ENCODE assay signal across 14 cellular contexts in the genomic region with DNA sequence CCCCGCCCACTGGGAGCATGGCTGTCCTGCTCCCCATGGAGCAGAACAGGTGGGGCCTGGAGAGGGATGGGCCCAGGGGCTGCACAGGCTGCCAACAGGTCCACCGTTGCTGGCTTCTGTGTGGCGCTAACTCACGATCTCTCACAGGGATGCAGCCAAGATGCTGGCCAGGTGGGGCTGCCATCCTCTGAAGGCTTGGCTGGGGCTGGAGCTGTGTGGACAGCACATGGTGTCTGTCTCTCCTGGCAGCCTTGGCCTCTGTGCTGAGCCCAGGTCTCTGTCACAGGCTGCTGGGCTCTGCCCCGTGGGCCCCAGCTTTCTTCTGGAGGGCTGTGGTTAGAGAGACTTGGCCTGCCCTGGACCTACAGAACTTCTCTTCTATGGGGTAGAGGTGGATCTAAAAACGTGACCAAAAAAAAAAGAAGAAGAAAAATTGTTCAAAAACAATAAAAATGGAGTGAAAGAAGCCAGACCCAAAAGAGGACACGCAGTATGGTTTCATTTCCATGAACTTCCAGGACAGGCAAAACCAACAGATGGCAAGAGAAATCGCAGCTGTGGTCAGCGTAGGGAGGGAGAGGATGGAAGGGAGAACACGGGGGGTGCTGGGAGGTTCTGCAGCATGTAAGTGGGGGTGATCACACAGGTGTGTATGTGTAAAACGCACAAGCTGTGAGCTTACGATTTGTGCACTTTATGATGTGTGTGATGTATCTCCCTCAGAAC. TPM values are rescaled to one million over a fixed set of nuclear protein-coding genes. Genes with fewer than 3 reads are reported as not detected.
DNase-seq lines count a peak whose midpoint lies in the region; ATAC-seq and TF ChIP-seq lines count a peak whose summit lies in the region.
"Had no signal": no experiment of that assay in that cellular context is flagged by ENCODE, and none has a peak within 500 bp of the region (broad histone marks: within the 10 kb centered on the region; RNA-seq: fewer than 3 reads in every experiment).

No MANE protein-coding gene starts in this region.

- H3K4me1 ChIP-seq in BLaER1: peaks cover 89% of the 10 kb centered on the region
- peaks cover 37% of the 10 kb centered on the region for H3K4me1 ChIP-seq in CD8-positive, alpha-beta T cell (ENCODE audit: insufficient read depth, low read length)
- H3K4me1 ChIP-seq in gastrocnemius medialis: no peaks in the 10 kb centered on the region
- H3K4me1 ChIP-seq: SJCRH30 had no signal

- no peaks in the 10 kb centered on the region for H3K27me3 Mint-ChIP-seq in CD8-positive, alpha-beta T cell (ENCODE audit: low read depth)
- H3K27me3 Mint-ChIP-seq in effector memory CD8-positive, alpha-beta T cell: no peaks in the 10 kb centered on the region
- H3K27me3 Mint-ChIP-seq: B cell had no signal

- H3K27ac ChIP-seq in BLaER1 (no peak overlapping the region), gastrocnemius medialis (no peak overlapping the region)
- no peak overlapping the region for H3K27ac ChIP-seq in CD8-positive, alpha-beta T cell (ENCODE audit: low read depth, low read length)
- H3K27ac ChIP-seq: SJCRH30 had no signal

- peaks cover 28% of the 10 kb centered on the region for H3K4me1 Mint-ChIP-seq in CD8-positive, alpha-beta T cell (ENCODE audit: low read depth)
- H3K4me1 Mint-ChIP-seq in effector memory CD8-positive, alpha-beta T cell (ENCODE audit: low read depth in 2 of 2): peaks cover 28 to 32% of the 10 kb centered on the region in 2 donors
- H3K4me1 Mint-ChIP-seq: nephron had no signal

- H3K9ac ChIP-seq in BLaER1: no peak overlapping the region

- POLR2A ChIA-PET in CD8-positive, alpha-beta T cell (lab: Charles Lee): interaction anchor here (0.7 kb wide), 1 partner anchor 12 kb away, joined by 3 read pairs; a partner anchor contains a TSS

- no peak for DNase-seq in CD8-positive, alpha-beta T cell
- peak; percentile 77 for DNase-seq in RPMI8226
- DNase-seq in effector memory CD8-positive, alpha-beta T cell: no peak
- no peak for DNase-seq in gastrocnemius medialis
- no peak for DNase-seq in middle frontal gyrus (ENCODE audit: extremely low spot score, low spot score)
- DNase-seq in Right ventricle myocardium inferior (ENCODE audit: missing footprints): no peak
- DNase-seq: left ventricle myocardium superior, NCI-H2081 had no signal

- H4K20me1 ChIP-seq in BLaER1: peaks cover 75% of the 10 kb centered on the region

- CTCF ChIA-PET in CD8-positive, alpha-beta T cell (lab: Charles Lee): interaction anchor here (0.7 kb wide), 1 partner anchor 200 kb away, joined by 7 read pairs; no protein-coding TSS in a partner anchor

- TF ChIP-seq POLR2A in gastrocnemius medialis (IDR thresholded peaks at IDR 0.05): no peak

- H3K9me3 Mint-ChIP-seq in CD8-positive, alpha-beta T cell: no peaks in the 10 kb centered on the region
- no peaks in the 10 kb centered on the region for H3K9me3 Mint-ChIP-seq in effector memory CD8-positive, alpha-beta T cell
- H3K9me3 Mint-ChIP-seq: nephron had no signal

- H3K4me3 ChIP-seq in BLaER1: no peak overlapping the region
- no peak overlapping the region for H3K4me3 ChIP-seq in CD8-positive, alpha-beta T cell (ENCODE audit: low read depth, low read length)
- no peak overlapping the region for H3K4me3 ChIP-seq in gastrocnemius medialis
- H3K4me3 ChIP-seq: SJCRH30 had no signal

- ATAC-seq in CD8-positive, alpha-beta T cell: peak; percentile 6
- ATAC-seq in effector memory CD8-positive, alpha-beta T cell (replicated peaks): peak; percentile 10
- no peak for ATAC-seq in gastrocnemius medialis
- ATAC-seq in GM21737 (IDR thresholded peaks at IDR 0.05; ENCODE audit: unreplicated experiment): no peak
- ATAC-seq in Right ventricle myocardium inferior: no peak
- ATAC-seq: left ventricle myocardium superior had no signal

- H3K27me3 ChIP-seq in BLaER1 (peaks cover 33% of the 10 kb centered on the region), gastrocnemius medialis (peaks cover 0 to 9% (median 5%) of the 10 kb centered on the region in 3 donors)
- no peaks in the 10 kb centered on the region for H3K27me3 ChIP-seq in CD8-positive, alpha-beta T cell (ENCODE audit: insufficient read depth, low read length)
- H3K27me3 ChIP-seq: SJCRH30 had no signal

- in situ Hi-C loops in gastrocnemius medialis (cut with MboI; ENCODE audit: low sequenced_read_pairs in 4 of 4): no loop called here

- peaks cover 28% of the 10 kb centered on the region for H3K36me3 Mint-ChIP-seq in CD8-positive, alpha-beta T cell
- peaks cover 13% of the 10 kb centered on the region for H3K36me3 Mint-ChIP-seq in effector memory CD8-positive, alpha-beta T cell (ENCODE audit: insufficient read depth)

- TF ChIP-seq CTCF in CD8-positive, alpha-beta T cell (IDR thresholded peaks at IDR 0.05): no peak
- no peak for TF ChIP-seq CTCF in gastrocnemius medialis (IDR thresholded peaks at IDR 0.05 in 4 of 5, conservative IDR thresholded peaks at IDR 0.05 in 1 of 5)

- H3K27ac Mint-ChIP-seq in CD8-positive, alpha-beta T cell: peak overlapping the region; percentile 75
- peak overlapping the region; percentile 86 to 91 for H3K27ac Mint-ChIP-seq in effector memory CD8-positive, alpha-beta T cell
- H3K27ac Mint-ChIP-seq: nephron had no signal

- peak overlapping the region; percentile 62 for H3K4me2 ChIP-seq in BLaER1

- H3K36me3 ChIP-seq in BLaER1: no peaks in the 10 kb centered on the region
- no peaks in the 10 kb centered on the region for H3K36me3 ChIP-seq in CD8-positive, alpha-beta T cell (ENCODE audit: insufficient read depth, low read length)
- H3K36me3 ChIP-seq in gastrocnemius medialis: no peaks in the 10 kb centered on the region
- H3K36me3 ChIP-seq: SJCRH30 had no signal

- intact Hi-C loops in CD8-positive, alpha-beta T cell (cut with DNase I, micrococcal nuclease): loop anchor here in 1 of 2 experiments (1.0 kb wide), 1 partner anchor 11 kb away; no protein-coding TSS in a partner anchor
- intact Hi-C loops in gastrocnemius medialis (cut with DNase I; ENCODE audit: low total_unique reads): no loop called here
- intact Hi-C loops in Right ventricle myocardium inferior (cut with DNase I): no loop called here

- H3K9me3 ChIP-seq in BLaER1 (no peaks in the 10 kb centered on the region), gastrocnemius medialis (no peaks in the 10 kb centered on the region)
- no peaks in the 10 kb centered on the region for H3K9me3 ChIP-seq in CD8-positive, alpha-beta T cell (ENCODE audit: low read length)
- H3K9me3 ChIP-seq: SJCRH30 had no signal

- peak overlapping the region; percentile 50 for H3K4me3 Mint-ChIP-seq in CD8-positive, alpha-beta T cell
- H3K4me3 Mint-ChIP-seq in effector memory CD8-positive, alpha-beta T cell: peak overlapping the region; percentile 56 to 59
- H3K4me3 Mint-ChIP-seq: nephron had no signal

RNA-seq across cellular contexts. Expression of a gene that starts 12.2 kb away (rescaled TPM):
- 100 to 1,000 TPM; 122 to 124 TPM for total RNA-seq in CD8-positive, alpha-beta T cell
- 1 to 10 TPM in 3 of 4 donors, under 1 TPM in 1; 0.19 to 4.8 (median 2.7) TPM for total RNA-seq in gastrocnemius medialis
- total RNA-seq in Right ventricle myocardium inferior: 3.1 TPM
- total RNA-seq: fibroblast of lung, SJCRH30 had no signal

Comparison
In these comparisons a context has a peak if more than half of its experiments do, and no peak if none do; other contexts are left out.
1. ATAC-seq: peak in CD8-positive, alpha-beta T cell (single experiment) and effector memory CD8-positive, alpha-beta T cell (single experiment); none in gastrocnemius medialis (0 of 2), GM21737 (single experiment) and Right ventricle myocardium inferior (single experiment).
2. RNA of a gene that starts 12.2 kb away (total RNA-seq): 122 to 124 TPM in CD8-positive, alpha-beta T cell; 0.19 to 4.8 TPM in gastrocnemius medialis and 3.1 TPM in Right ventricle myocardium inferior (single experiment); every median in the first group is over 10 times any median in the second.